ENCODE assay signal across 21 cellular contexts in the genomic region with DNA sequence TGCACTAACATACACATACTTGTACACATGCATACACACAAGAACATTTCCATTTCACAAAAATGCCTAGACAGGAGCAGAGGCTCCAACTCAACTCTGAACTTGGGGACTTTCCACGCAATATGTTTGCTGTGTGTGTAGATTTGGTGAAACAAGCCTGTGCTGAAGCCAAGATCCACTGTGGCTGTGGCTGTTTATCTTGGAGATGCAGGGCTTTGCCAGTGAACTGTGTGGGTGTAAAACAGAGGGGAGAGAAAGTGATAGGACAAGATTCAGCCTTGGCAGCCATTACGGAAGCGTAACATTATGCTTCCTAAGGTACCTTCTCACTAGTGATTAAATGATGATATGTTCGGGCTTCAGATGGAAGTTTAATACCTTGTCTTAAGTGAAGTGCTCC.
"Had no signal": no experiment of that assay in that cellular context is flagged by ENCODE, and none has a peak within 500 bp of the region (broad histone marks: within the 10 kb centered on the region; RNA-seq: fewer than 3 reads in every experiment).

No MANE protein-coding gene starts in this region.

- H3K36me3 ChIP-seq: left ventricle myocardium inferior had no signal

- H3K27ac Mint-ChIP-seq: activated CD4-positive, alpha-beta memory T cell treated with anti-CD3 and anti-CD28 coated beads, Interleukin-2, amount 10 ng/mL, durations not matched to agents 7 days and 5 days; activated CD4-positive, alpha-beta T cell treated with anti-CD3 and anti-CD28 coated beads, Interleukin-2, amount 10 ng/mL, durations not matched to agents 24 days and 14 days; activated naive CD4-positive, alpha-beta T cell treated with anti-CD3 and anti-CD28 coated beads for 36 hours; activated T-cell treated with anti-CD3 and anti-CD28 coated beads, Interleukin-2, amount 50 U/mL, for 72 hours; brain; memory B cell; naive B cell; stimulated activated memory B cell treated with anti-CD40 and anti-IgM and Interleukin-4, amounts not matched to agents 10 μg/mL and 1 μg/mL and 100 μg/mL, for 72 hours; T-helper 17 cell had no signal

- ATAC-seq: activated CD4-positive, CD25-positive, alpha-beta regulatory T cell treated with anti-CD3 and anti-CD28 coated beads, Interleukin-2, amount 50 U/mL, for 24 hours; activated T-cell treated with anti-CD3 and anti-CD28 coated beads, Interleukin-2, amount 50 U/mL, for 72 hours; sciatic nerve; stimulated activated memory B cell treated with anti-CD40 and anti-IgM and Interleukin-4, amounts not matched to agents 10 μg/mL and 1 μg/mL and 100 μg/mL, for 72 hours; T-helper 17 cell had no signal

- H3K4me3 ChIP-seq: left ventricle myocardium inferior, smooth muscle cell had no signal

- H3K36me3 Mint-ChIP-seq: brain; memory B cell; naive B cell; stimulated activated memory B cell treated with anti-CD40 and anti-IgM and Interleukin-4, amounts not matched to agents 10 μg/mL and 1 μg/mL and 100 μg/mL, for 72 hours had no signal

- H3K4me1 Mint-ChIP-seq: activated CD4-positive, alpha-beta memory T cell treated with anti-CD3 and anti-CD28 coated beads, Interleukin-2, amount 10 ng/mL, durations not matched to agents 7 days and 5 days; activated CD4-positive, alpha-beta T cell treated with anti-CD3 and anti-CD28 coated beads, Interleukin-2, amount 10 ng/mL, durations not matched to agents 24 days and 14 days; brain; memory B cell; naive B cell; stimulated activated memory B cell treated with anti-CD40 and anti-IgM and Interleukin-4, amounts not matched to agents 10 μg/mL and 1 μg/mL and 100 μg/mL, for 72 hours had no signal

- H3K9me3 Mint-ChIP-seq: activated CD4-positive, alpha-beta memory T cell treated with anti-CD3 and anti-CD28 coated beads, Interleukin-2, amount 10 ng/mL, durations not matched to agents 7 days and 5 days; activated CD4-positive, alpha-beta T cell treated with anti-CD3 and anti-CD28 coated beads, Interleukin-2, amount 10 ng/mL, durations not matched to agents 24 days and 14 days; activated naive CD4-positive, alpha-beta T cell treated with anti-CD3 and anti-CD28 coated beads for 36 hours; activated T-cell treated with anti-CD3 and anti-CD28 coated beads, Interleukin-2, amount 50 U/mL, for 72 hours; memory B cell; stimulated activated memory B cell treated with anti-CD40 and anti-IgM and Interleukin-4, amounts not matched to agents 10 μg/mL and 1 μg/mL and 100 μg/mL, for 72 hours had no signal

- H3K27ac ChIP-seq: left ventricle myocardium inferior, VCaP had no signal

- DNase-seq: activated CD4-positive, alpha-beta memory T cell treated with anti-CD3 and anti-CD28 coated beads, Interleukin-2, amount 10 ng/mL, durations not matched to agents 7 days and 5 days; activated CD4-positive, alpha-beta T cell treated with anti-CD3 and anti-CD28 coated beads, Interleukin-2, amount 10 ng/mL, durations not matched to agents 24 days and 14 days; activated effector memory CD4-positive, alpha-beta T cell treated with Interleukin-2 at 50 U/mL for 16 hours; activated naive CD4-positive, alpha-beta T cell treated with anti-CD3 and anti-CD28 coated beads for 36 hours; activated T-cell treated with anti-CD3 and anti-CD28 coated beads, Interleukin-2, amount 50 U/mL, for 72 hours; dermis blood vessel endothelial cell; effector CD8-positive, alpha-beta T cell; foreskin melanocyte; left ventricle myocardium inferior; naive B cell; nucleus accumbens; stimulated activated CD4-positive, alpha-beta T cell treated with anti-CD3 and anti-CD28 coated beads, Interleukin-15, amount 100 ng/mL, for 24 hours; SW 1271; T-helper 17 cell had no signal

- H3K4me3 Mint-ChIP-seq: activated CD4-positive, alpha-beta memory T cell treated with anti-CD3 and anti-CD28 coated beads, Interleukin-2, amount 10 ng/mL, durations not matched to agents 7 days and 5 days; activated CD4-positive, alpha-beta T cell treated with anti-CD3 and anti-CD28 coated beads, Interleukin-2, amount 10 ng/mL, durations not matched to agents 24 days and 14 days; activated naive CD4-positive, alpha-beta T cell treated with anti-CD3 and anti-CD28 coated beads for 36 hours; activated T-cell treated with anti-CD3 and anti-CD28 coated beads, Interleukin-2, amount 50 U/mL, for 72 hours; brain; memory B cell; naive B cell; stimulated activated memory B cell treated with anti-CD40 and anti-IgM and Interleukin-4, amounts not matched to agents 10 μg/mL and 1 μg/mL and 100 μg/mL, for 72 hours; T-helper 17 cell had no signal

- H3K4me2 ChIP-seq: smooth muscle cell had no signal
